7 cellular contexts compared by ENCODE assay signal in genomic region chr19:984165-984967, GRCh38.
DNase-seq lines count a peak whose midpoint lies in the region; ATAC-seq and TF ChIP-seq lines count a peak whose summit lies in the region.

WDR18 (plus strand) TSS chr19:984345; CDS start chr19:984354, 9 bp downstream.

- peak; percentile 74 for ATAC-seq in GM18505 (IDR thresholded peaks at IDR 0.05; ENCODE audit: unreplicated experiment)
- ATAC-seq in HG03095 (IDR thresholded peaks at IDR 0.05; ENCODE audit: unreplicated experiment): peak; percentile 50

- peak; percentile 68 for TF ChIP-seq POLR2A in GM18505 (IDR thresholded peaks at IDR 0.05; ENCODE audit: borderline replicate concordance, extremely low read depth, insufficient read depth, insufficient read length)

- DNase-seq in NCI-H2196 treated with DMSO at 0.1 percent for 48 hours (lab: John Stamatoyannopoulos, UW; ENCODE audit: unreplicated experiment) (peak; percentile 72), cardiac fibroblast (ENCODE audit: low read depth in 2 of 2) (peak; percentile 89 to 91), iris pigment epithelial cell (ENCODE audit: low read depth) (peak; percentile 86)
- DNase-seq in activated CD4-positive, CD25-positive, alpha-beta regulatory T cell (lab: John Stamatoyannopoulos, UW): peak; percentile 74 to 82 (median 77)
- DNase-seq in stimulated activated CD4-positive, alpha-beta T cell treated with anti-CD3 and anti-CD28 coated beads, Interleukin-12 subunit alpha, Interleukin-12 subunit beta, amount 100 ng/mL, for 24 hours (ENCODE audit: low read depth in 2 of 2): peak; percentile 83 to 90

- peak within 1 kb of the TSS; percentile 100 for H3K4me3 ChIP-seq in cardiac fibroblast (replicated peaks in 1 of 2; ENCODE audit: low read depth in 2 of 2, low read length in 2 of 2)

- TF ChIP-seq CTCF in cardiac fibroblast (IDR thresholded peaks at IDR 0.05; ENCODE audit: low read depth, low read length): no peak

Comparison
In these comparisons a context has a peak if more than half of its experiments do, and no peak if none do; other contexts are left out.
1. Peak in every context shown above with its lines: DNase-seq, ATAC-seq and H3K4me3 ChIP-seq.